In the genomic region with DNA sequence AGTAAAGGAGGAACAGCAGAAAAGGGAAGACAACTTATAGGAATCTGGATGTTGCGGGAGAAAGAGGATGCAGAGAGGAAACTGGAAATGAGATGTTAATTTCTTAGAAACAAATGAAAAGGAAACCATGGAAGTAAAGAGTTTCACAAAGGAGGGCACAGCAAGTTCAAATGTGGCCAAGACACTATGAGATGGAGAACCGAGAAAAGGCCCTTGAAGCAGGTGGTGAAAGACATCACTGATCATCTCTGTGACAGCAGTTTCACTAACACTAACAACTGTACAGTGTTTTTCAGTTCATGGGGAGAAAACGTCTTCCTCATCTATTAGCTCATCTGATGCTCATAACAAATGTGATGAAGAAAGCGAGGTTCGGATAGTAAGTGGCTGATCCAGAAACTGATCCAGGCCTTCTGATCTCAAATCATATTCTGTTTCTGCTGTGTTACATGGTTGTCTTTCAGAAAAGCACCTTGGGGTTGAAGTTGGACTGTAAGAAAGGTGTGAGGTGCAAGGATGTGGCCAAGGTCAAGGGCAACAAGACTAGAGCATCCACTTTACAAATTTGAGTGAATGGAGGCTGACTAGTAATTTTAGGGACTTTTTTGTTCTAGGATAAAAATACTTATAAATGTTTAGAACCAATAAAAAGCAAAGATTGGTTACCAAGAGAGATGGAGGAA, we compare ENCODE assay signal across 15 cellular contexts.
A peak's percentile ranks its signal among the peaks of the same experiment; 100 is the strongest.
DNase-seq lines count a peak whose midpoint lies in the region; ATAC-seq lines count a peak whose summit lies in the region.
"Had no signal": no experiment of that assay in that cellular context is flagged by ENCODE, and none has a peak within 500 bp of the region (broad histone marks: within the 10 kb centered on the region; RNA-seq: fewer than 3 reads in every experiment).

No MANE protein-coding gene starts in this region.

- H3K9me3 Mint-ChIP-seq in activated naive CD8-positive, alpha-beta T cell treated with anti-CD3 and anti-CD28 coated beads, Interleukin-2, amount 50 U/mL, for 24 hours, result no peaks in the 10 kb centered on the region

- H3K4me3 Mint-ChIP-seq in activated naive CD8-positive, alpha-beta T cell treated with anti-CD3 and anti-CD28 coated beads, Interleukin-2, amount 50 U/mL, for 24 hours, result no peak overlapping the region

- no peaks in the 10 kb centered on the region for H3K9me3 ChIP-seq in right cardiac atrium (ENCODE audit: control insufficient read depth, low read length)
- H3K9me3 ChIP-seq: BE2C, heart left ventricle, vagina had no signal

- no peaks in the 10 kb centered on the region for H3K27me3 ChIP-seq in right cardiac atrium (ENCODE audit: control insufficient read depth, insufficient read depth)
- H3K27me3 ChIP-seq: BE2C, heart left ventricle, vagina had no signal

- intact Hi-C loops in right cardiac atrium (cut with DNase I), result no loop called here

- H3K27me3 Mint-ChIP-seq in activated naive CD8-positive, alpha-beta T cell treated with anti-CD3 and anti-CD28 coated beads, Interleukin-2, amount 50 U/mL, for 24 hours, result peaks cover 5% of the 10 kb centered on the region

- DNase-seq in activated naive CD8-positive, alpha-beta T cell treated with anti-CD3 and anti-CD28 coated beads, Interleukin-2, amount 50 U/mL, for 24 hours, result no peak
- no peak for DNase-seq in kidney tubule cell (ENCODE audit: low spot score)
- DNase-seq in NCI-H1048 (lab: John Stamatoyannopoulos, UW), result no peak
- DNase-seq in right cardiac atrium, result no peak
- DNase-seq: anterior cingulate cortex; BE2C; effector memory CD4-positive, alpha-beta T cell; heart left ventricle; mesenchymal stem cell; NCI-H1436 had no signal

- WGBS in right cardiac atrium, result 82% methylated on average over 5 of the region's 5 CpGs

- ATAC-seq in GM18508 (IDR thresholded peaks at IDR 0.05; ENCODE audit: insufficient read depth, unreplicated experiment) (peak; percentile 97), GM21360 (IDR thresholded peaks at IDR 0.05; ENCODE audit: unreplicated experiment) (peak; percentile 96), HG02970 (IDR thresholded peaks at IDR 0.05; ENCODE audit: low FRiP score, unreplicated experiment) (peak; percentile 93), HG03575 (IDR thresholded peaks at IDR 0.05; ENCODE audit: extremely low read depth, insufficient number of reproducible peaks, low FRiP score, unreplicated experiment) (peak; percentile 87), right cardiac atrium (no peak)
- ATAC-seq in activated naive CD8-positive, alpha-beta T cell treated with anti-CD3 and anti-CD28 coated beads, Interleukin-2, amount 50 U/mL, for 24 hours, result no peak

- H3K36me3 Mint-ChIP-seq in activated naive CD8-positive, alpha-beta T cell treated with anti-CD3 and anti-CD28 coated beads, Interleukin-2, amount 50 U/mL, for 24 hours (ENCODE audit: low read depth), result no peaks in the 10 kb centered on the region

- H3K4me1 Mint-ChIP-seq in activated naive CD8-positive, alpha-beta T cell treated with anti-CD3 and anti-CD28 coated beads, Interleukin-2, amount 50 U/mL, for 24 hours, result no peaks in the 10 kb centered on the region

- no peak overlapping the region for H3K4me3 ChIP-seq in right cardiac atrium (ENCODE audit: low read length)
- H3K4me3 ChIP-seq: heart left ventricle, vagina had no signal

- no peak overlapping the region for H3K27ac ChIP-seq in right cardiac atrium (ENCODE audit: low read length)
- H3K27ac ChIP-seq: heart left ventricle, vagina had no signal

- no peaks in the 10 kb centered on the region for H3K4me1 ChIP-seq in right cardiac atrium (ENCODE audit: control insufficient read depth, insufficient read depth, low read length)
- H3K4me1 ChIP-seq: BE2C, vagina had no signal

- H3K27ac Mint-ChIP-seq in activated naive CD8-positive, alpha-beta T cell treated with anti-CD3 and anti-CD28 coated beads, Interleukin-2, amount 50 U/mL, for 24 hours, result no peak overlapping the region

Comparison
In these comparisons a context has a peak if more than half of its experiments do, and no peak if none do; other contexts are left out.
1. ATAC-seq: peak in GM18508 (single experiment), GM21360 (single experiment), HG02970 (single experiment) and HG03575 (single experiment); none in activated naive CD8-positive, alpha-beta T cell treated with anti-CD3 and anti-CD28 coated beads, Interleukin-2, amount 50 U/mL, for 24 hours (single experiment) and right cardiac atrium (0 of 2).